8 cellular contexts compared by ENCODE assay signal in genomic region chr5:87120518-87121314, GRCh38.
DNase-seq lines count a peak whose midpoint lies in the region; ATAC-seq and TF ChIP-seq lines count a peak whose summit lies in the region.

No MANE protein-coding gene starts in this region.

- H3K27ac ChIP-seq in dorsolateral prefrontal cortex: peak overlapping the region in 29 of 59 donors; percentile 3 to 76 (median 40)

- no peaks in the 10 kb centered on the region for H3K27me3 ChIP-seq in dorsolateral prefrontal cortex

- H3K9me3 Mint-ChIP-seq in activated CD4-positive, alpha-beta T cell treated with anti-CD3 and anti-CD28 coated beads, Interleukin-2, amount 10 ng/mL, durations not matched to agents 24 days and 14 days: peaks cover 3% of the 10 kb centered on the region

- intact Hi-C loops in activated CD4-positive, alpha-beta T cell treated with anti-CD3 and anti-CD28 coated beads, Interleukin-2, amount 10 ng/mL, durations not matched to agents 24 days and 14 days (cut with micrococcal nuclease): loop anchor here (2.0 kb wide), 5 partner anchors 74 to 292 kb away; partner anchors contain the start of gene CCNH
- intact Hi-C loops in dorsolateral prefrontal cortex (cut with DNase I): no loop called here

- no peak for TF ChIP-seq CTCF in dorsolateral prefrontal cortex (IDR thresholded peaks at IDR 0.05 in 54 of 56, conservative IDR thresholded peaks at IDR 0.05 in 2 of 56; ENCODE audit: low read depth in 1 of 56, partially characterized antibody in 56 of 56)

- peak; percentile 13 for DNase-seq in NK-92 treated with Interleukin-12 subunit alpha and Interleukin-12 subunit beta, amount 100 ng/mL, for 24 hours (lab: John Stamatoyannopoulos, UW)
- DNase-seq in NK-92 (lab: John Stamatoyannopoulos, UW; ENCODE audit: unreplicated experiment) (no peak), glomerular endothelial cell (ENCODE audit: extremely low read depth, low read depth, low spot score) (peak; percentile 60), dorsolateral prefrontal cortex (no peak), pons (ENCODE audit: low spot score) (no peak)
- peak; percentile 69 for DNase-seq in activated CD4-positive, alpha-beta T cell treated with anti-CD3 and anti-CD28 coated beads, Interleukin-2, amount 10 ng/mL, durations not matched to agents 24 days and 14 days

- no peaks in the 10 kb centered on the region for H3K36me3 Mint-ChIP-seq in activated CD4-positive, alpha-beta T cell treated with anti-CD3 and anti-CD28 coated beads, Interleukin-2, amount 10 ng/mL, durations not matched to agents 24 days and 14 days (ENCODE audit: low read depth)

- peaks cover 51% of the 10 kb centered on the region for H3K4me1 Mint-ChIP-seq in activated CD4-positive, alpha-beta T cell treated with anti-CD3 and anti-CD28 coated beads, Interleukin-2, amount 10 ng/mL, durations not matched to agents 24 days and 14 days

- peak overlapping the region in 10 of 59 donors; percentile 5 to 66 (median 40) for H3K4me3 ChIP-seq in dorsolateral prefrontal cortex

- ATAC-seq in HG03439 (IDR thresholded peaks at IDR 0.05; ENCODE audit: unreplicated experiment) (peak; percentile 30), HG03159 (IDR thresholded peaks at IDR 0.05; ENCODE audit: unreplicated experiment) (no peak)

- peak overlapping the region; percentile 86 for H3K27ac Mint-ChIP-seq in activated CD4-positive, alpha-beta T cell treated with anti-CD3 and anti-CD28 coated beads, Interleukin-2, amount 10 ng/mL, durations not matched to agents 24 days and 14 days

- H3K27me3 Mint-ChIP-seq in activated CD4-positive, alpha-beta T cell treated with anti-CD3 and anti-CD28 coated beads, Interleukin-2, amount 10 ng/mL, durations not matched to agents 24 days and 14 days: no peaks in the 10 kb centered on the region

- H3K4me3 Mint-ChIP-seq in activated CD4-positive, alpha-beta T cell treated with anti-CD3 and anti-CD28 coated beads, Interleukin-2, amount 10 ng/mL, durations not matched to agents 24 days and 14 days: peak overlapping the region; percentile 44

Comparison
In these comparisons a context has a peak if more than half of its experiments do, and no peak if none do; other contexts are left out.
1. DNase-seq: peak in NK-92 treated with Interleukin-12 subunit alpha and Interleukin-12 subunit beta, amount 100 ng/mL, for 24 hours (single experiment), activated CD4-positive, alpha-beta T cell treated with anti-CD3 and anti-CD28 coated beads, Interleukin-2, amount 10 ng/mL, durations not matched to agents 24 days and 14 days (single experiment) and glomerular endothelial cell (single experiment); none in NK-92 (single experiment), dorsolateral prefrontal cortex (0 of 10) and pons (single experiment).